ENCODE assay signal across 18 cellular contexts in the genomic region with DNA sequence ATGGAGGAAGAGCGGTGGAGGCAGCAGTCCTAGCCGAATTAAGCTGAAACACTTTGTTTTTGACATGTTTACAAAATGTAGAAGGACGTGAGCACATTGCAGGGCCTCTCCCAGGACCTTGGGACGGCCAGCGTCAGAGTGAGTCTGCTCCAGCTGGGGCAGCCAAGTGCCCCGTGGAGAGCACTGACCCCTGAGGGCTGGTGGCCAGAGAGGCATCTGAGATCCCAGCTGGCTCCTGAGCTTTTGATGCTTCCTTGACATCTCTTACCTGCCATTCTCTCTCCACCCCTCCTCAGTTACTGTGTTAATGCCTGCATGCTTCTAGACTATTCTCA. TPM values are rescaled to one million over a fixed set of nuclear protein-coding genes. Genes with fewer than 3 reads are reported as not detected.
DNase-seq lines count a peak whose midpoint lies in the region; ATAC-seq, FAIRE-seq and TF ChIP-seq lines count a peak whose summit lies in the region.
"Had no signal": no experiment of that assay in that cellular context is flagged by ENCODE, and none has a peak within 500 bp of the region (broad histone marks: within the 10 kb centered on the region; RNA-seq: fewer than 3 reads in every experiment).

No MANE protein-coding gene starts in this region.

- ATAC-seq in activated CD4-positive, CD25-positive, alpha-beta regulatory T cell treated with anti-CD3 and anti-CD28 coated beads, Interleukin-2, amount 50 U/mL, for 24 hours: no peak
- ATAC-seq: Panc1, Right ventricle myocardium inferior had no signal

- H3K4me1 ChIP-seq in kidney (ENCODE audit: control insufficient read depth in 1 of 2, insufficient read depth in 1 of 2, low read depth in 1 of 2, low read length in 2 of 2): no peaks in the 10 kb centered on the region

- H3K9me3 ChIP-seq in kidney (ENCODE audit: control insufficient read depth in 1 of 2, low read length in 2 of 2): no peaks in the 10 kb centered on the region

- DNase-seq in activated CD4-positive, CD25-positive, alpha-beta regulatory T cell treated with anti-CD3 and anti-CD28 coated beads, Interleukin-2, amount 50 U/mL, for 72 hours: peak; percentile 21
- peak; percentile 27 for DNase-seq in kidney
- DNase-seq in osteocyte (ENCODE audit: extremely low spot score, unreplicated experiment): peak; percentile 54
- DNase-seq in type B pancreatic cell (ENCODE audit: extremely low spot score, unreplicated experiment): peak; percentile 52
- no peak for DNase-seq in kidney tubule cell (ENCODE audit: low spot score)
- DNase-seq in pons (ENCODE audit: low spot score): no peak
- DNase-seq in hippocampal formation (lab: John Stamatoyannopoulos, UW): no peak
- DNase-seq: DMS 273 treated with DMSO at 0.1 percent for 48 hours, Kasumi-1, NCI-H1930, NCI-H2171 treated with DMSO at 0.1 percent for 48 hours, NCI-H774 had no signal

- intact Hi-C loops in kidney (cut with DNase I): no loop called here

- TF ChIP-seq CTCF in kidney (IDR thresholded peaks at IDR 0.05; ENCODE audit: borderline replicate concordance, extremely low read depth, insufficient read depth) (no peak), osteocyte (IDR thresholded peaks at IDR 0.05) (no peak), type B pancreatic cell (conservative IDR thresholded peaks at IDR 0.05) (no peak)

- no peaks in the 10 kb centered on the region for H3K36me3 ChIP-seq in kidney (ENCODE audit: control insufficient read depth in 1 of 2, insufficient read depth in 2 of 2, low read length in 2 of 2)

- H3K27ac Mint-ChIP-seq in osteocyte (ENCODE audit: unreplicated experiment) (no peak overlapping the region), type B pancreatic cell (no peak overlapping the region)

- H3K27ac ChIP-seq in kidney (ENCODE audit: low read depth in 2 of 2, low read length in 2 of 2): no peak overlapping the region
- H3K27ac ChIP-seq: 22Rv1 had no signal

- H3K27me3 Mint-ChIP-seq in osteocyte (ENCODE audit: unreplicated experiment): no peaks in the 10 kb centered on the region
- H3K27me3 Mint-ChIP-seq in type B pancreatic cell: peaks cover 4% of the 10 kb centered on the region

- no peak overlapping the region for H3K9ac ChIP-seq in kidney (ENCODE audit: low read length in 2 of 2)

- H3K4me3 Mint-ChIP-seq in osteocyte (ENCODE audit: unreplicated experiment): no peak overlapping the region
- no peak overlapping the region for H3K4me3 Mint-ChIP-seq in type B pancreatic cell

- H3K4me3 ChIP-seq in kidney (ENCODE audit: low read length in 2 of 2): no peak overlapping the region

- FAIRE-seq in kidney (lab: Jason Lieb, UNC): no peak
- FAIRE-seq: H54 had no signal

- no peaks in the 10 kb centered on the region for H3K9me3 Mint-ChIP-seq in osteocyte (ENCODE audit: unreplicated experiment)
- no peaks in the 10 kb centered on the region for H3K9me3 Mint-ChIP-seq in type B pancreatic cell

- H3K4me1 Mint-ChIP-seq in osteocyte (ENCODE audit: unreplicated experiment) (no peaks in the 10 kb centered on the region), type B pancreatic cell (ENCODE audit: unreplicated experiment) (no peaks in the 10 kb centered on the region)

- no peaks in the 10 kb centered on the region for H3K36me3 Mint-ChIP-seq in osteocyte (ENCODE audit: unreplicated experiment)
- H3K36me3 Mint-ChIP-seq in type B pancreatic cell: no peaks in the 10 kb centered on the region

RNA-seq across cellular contexts. Expression of gene NAT8L, which starts 24.7 kb away (rescaled TPM):
- total RNA-seq in kidney (2.7 TPM), osteocyte (0.64 and 0.84 TPM in 2 replicates), type B pancreatic cell (ENCODE audit: low replicate concordance) (9.6 and 14.9 TPM in 2 replicates)
- 12.5 TPM for polyA plus RNA-seq in kidney (ENCODE audit: insufficient read depth, low read depth, low replicate concordance)
- total RNA-seq: IMR-90 had no signal

Comparison
In these comparisons a context has a peak if more than half of its experiments do, and no peak if none do; other contexts are left out.
1. DNase-seq: peak in activated CD4-positive, CD25-positive, alpha-beta regulatory T cell treated with anti-CD3 and anti-CD28 coated beads, Interleukin-2, amount 50 U/mL, for 72 hours (single experiment), kidney (single experiment), osteocyte (single experiment) and type B pancreatic cell (single experiment); none in kidney tubule cell (single experiment), pons (single experiment) and hippocampal formation (0 of 2).